Comparison of ENCODE assay signal across 12 cellular contexts in genomic region chr2:72999729-73000725, GRCh38.
DNase-seq lines count a peak whose midpoint lies in the region; ATAC-seq, FAIRE-seq and TF ChIP-seq lines count a peak whose summit lies in the region.
"Had no signal": no experiment of that assay in that cellular context is flagged by ENCODE, and none has a peak within 500 bp of the region (broad histone marks: within the 10 kb centered on the region; RNA-seq: fewer than 3 reads in every experiment).

No MANE protein-coding gene starts in this region.

- no peak overlapping the region for H2BK120ac ChIP-seq in mesenchymal stem cell (ENCODE audit: low read depth, low read length)

- no peak overlapping the region for H2BK15ac ChIP-seq in mesenchymal stem cell (ENCODE audit: low read depth, poor library complexity, severe bottlenecking)

- no peaks in the 10 kb centered on the region for H3K9me3 ChIP-seq in mesenchymal stem cell (ENCODE audit: control insufficient read depth, low read length)
- H3K9me3 ChIP-seq: stomach had no signal

- no peak overlapping the region for H4K8ac ChIP-seq in mesenchymal stem cell (ENCODE audit: low read length)

- H3K18ac ChIP-seq in mesenchymal stem cell (ENCODE audit: low read depth in 1 of 2, low read length in 2 of 2): no peak overlapping the region

- H2BK12ac ChIP-seq in mesenchymal stem cell (ENCODE audit: low read length in 2 of 2): no peak overlapping the region

- H3K36me3 ChIP-seq in mesenchymal stem cell (ENCODE audit: control insufficient read depth in 1 of 2, insufficient read depth in 2 of 2, low read depth in 1 of 2, low read length in 2 of 2): peaks cover 9 to 18% of the 10 kb centered on the region in 2 experiments

- H2AK5ac ChIP-seq in mesenchymal stem cell (ENCODE audit: low read length, severe bottlenecking): peak overlapping the region; percentile 27

- H3K4me3 ChIP-seq in mesenchymal stem cell (ENCODE audit: insufficient read depth in 1 of 2, low read depth in 1 of 2, low read length in 2 of 2): no peak overlapping the region
- H3K4me3 ChIP-seq: stomach had no signal

- DNase-seq in H54 (ENCODE audit: insufficient read length, low spot score) (peak; percentile 65), NCI-H226 (peak; percentile 40), dermis blood vessel endothelial cell (peak; percentile 30), mesenchymal stem cell (no peak), nephron progenitor cell (no peak), omental fat pad (ENCODE audit: low spot score) (no peak)
- DNase-seq in stimulated activated CD4-positive, alpha-beta T cell treated with anti-CD3 and anti-CD28 coated beads, Interleukin-2, amount 100 ng/mL, for 48 hours: no peak
- DNase-seq: activated CD4-positive, alpha-beta T cell treated with anti-CD3 and anti-CD28 coated beads, Interleukin-2, amount 50 U/mL, for 4 hours; kidney glomerular epithelial cell; NCI-H1092; stomach had no signal

- no peaks in the 10 kb centered on the region for H3K36me3 Mint-ChIP-seq in nephron progenitor cell (ENCODE audit: low read depth)

- peaks cover 43% of the 10 kb centered on the region for H3K4me1 Mint-ChIP-seq in nephron progenitor cell

- H3K27ac ChIP-seq in mesenchymal stem cell (ENCODE audit: low read length, poor library complexity, severe bottlenecking): no peak overlapping the region
- H3K27ac ChIP-seq: stomach had no signal

- no peak overlapping the region for H3K14ac ChIP-seq in mesenchymal stem cell (ENCODE audit: low read length in 2 of 2)

- H3K4me1 ChIP-seq in mesenchymal stem cell (ENCODE audit: control insufficient read depth, insufficient read depth, low read depth, low read length): peaks cover 14% of the 10 kb centered on the region
- H3K4me1 ChIP-seq: stomach had no signal

- H3K4me3 Mint-ChIP-seq in nephron progenitor cell: no peak overlapping the region

- H3K27me3 ChIP-seq in mesenchymal stem cell (ENCODE audit: control insufficient read depth in 1 of 2, insufficient read depth in 1 of 2, low read length in 2 of 2): no peaks in the 10 kb centered on the region
- H3K27me3 ChIP-seq: stomach had no signal

- H2AFZ ChIP-seq in mesenchymal stem cell (ENCODE audit: low read depth, low read length): no peak overlapping the region

- ATAC-seq in omental fat pad (ENCODE audit: low FRiP score): no peak

- H2BK5ac ChIP-seq in mesenchymal stem cell (ENCODE audit: low read depth, low read length, poor library complexity, severe bottlenecking): no peak overlapping the region

- H3K79me1 ChIP-seq in mesenchymal stem cell (replicated peaks; ENCODE audit: low read length, poor library complexity, severe bottlenecking): no peaks in the 10 kb centered on the region

- no peak overlapping the region for H3K23ac ChIP-seq in mesenchymal stem cell (ENCODE audit: low read length in 2 of 2)

- no peak for TF ChIP-seq POLR2A in H54 (IDR thresholded peaks at IDR 0.05; ENCODE audit: low read depth, low read length)

- WGBS in mesenchymal stem cell: 81% methylated on average over 11 of the region's 13 CpGs

- no peak overlapping the region for H3K27ac Mint-ChIP-seq in nephron progenitor cell

- no peak overlapping the region for H3K4me2 ChIP-seq in mesenchymal stem cell (ENCODE audit: low read length, poor library complexity, severe bottlenecking)

- no peak overlapping the region for H3K4ac ChIP-seq in mesenchymal stem cell (ENCODE audit: low read depth in 1 of 2, low read length in 2 of 2)

- H3K9me3 Mint-ChIP-seq in nephron progenitor cell: no peaks in the 10 kb centered on the region

- no peaks in the 10 kb centered on the region for H3K27me3 Mint-ChIP-seq in nephron progenitor cell (ENCODE audit: low read depth, poor library complexity)

- H3K9ac ChIP-seq in mesenchymal stem cell (ENCODE audit: low read length): no peak overlapping the region

- FAIRE-seq in H54 (lab: Jason Lieb, UNC): peak; percentile 77
- FAIRE-seq: D721Med had no signal

- TF ChIP-seq CTCF in nephron progenitor cell (IDR thresholded peaks at IDR 0.05) (no peak), omental fat pad (IDR thresholded peaks at IDR 0.05) (no peak)

- H4K91ac ChIP-seq in mesenchymal stem cell (ENCODE audit: low read length): no peak overlapping the region

Comparison
In these comparisons a context has a peak if more than half of its experiments do, and no peak if none do; other contexts are left out.
1. DNase-seq: peak in H54 (single experiment), NCI-H226 (single experiment) and dermis blood vessel endothelial cell (single experiment); none in mesenchymal stem cell (single experiment), nephron progenitor cell (single experiment), stimulated activated CD4-positive, alpha-beta T cell treated with anti-CD3 and anti-CD28 coated beads, Interleukin-2, amount 100 ng/mL, for 48 hours (0 of 2) and omental fat pad (single experiment).